In genomic region chr6:79070206-79070825, GRCh38 we compare ENCODE assay signal across 11 cellular contexts. TPM values are rescaled to one million over a fixed set of nuclear protein-coding genes. Genes with fewer than 3 reads are reported as not detected.
A peak's percentile ranks its signal among the peaks of the same experiment; 100 is the strongest.
DNase-seq lines count a peak whose midpoint lies in the region; ATAC-seq and TF ChIP-seq lines count a peak whose summit lies in the region.
"Had no signal": no experiment of that assay in that cellular context is flagged by ENCODE, and none has a peak within 500 bp of the region (broad histone marks: within the 10 kb centered on the region; RNA-seq: fewer than 3 reads in every experiment).

No MANE protein-coding gene starts in this region.

- H3K27ac ChIP-seq in SK-N-SH (ENCODE audit: low read depth in 2 of 2, low read length in 1 of 2) (no peak overlapping the region; a peak in 1 of 4 replicates), A673 (ENCODE audit: low read depth, low read length, poor library complexity, severe bottlenecking) (no peak overlapping the region)
- H3K27ac ChIP-seq: 22Rv1 had no signal

- peak; percentile 22; the same call in 1 of the 3 replicates for ATAC-seq in SK-N-SH treated with all-trans-retinoic acid at 6 μM for 48 hours
- ATAC-seq in HG02610 (IDR thresholded peaks at IDR 0.05; ENCODE audit: unreplicated experiment) = peak; percentile 70
- ATAC-seq in left colon = no peak

- no peaks in the 10 kb centered on the region for H4K20me1 ChIP-seq in SK-N-SH (ENCODE audit: insufficient read depth)
- peaks cover 92% of the 10 kb centered on the region for H4K20me1 ChIP-seq in Loucy (ENCODE audit: insufficient read depth, low read length, poor library complexity, severe bottlenecking)

- POLR2A ChIA-PET in SK-N-SH (lab: Yijun Ruan, JAX) = no interaction called here
- POLR2A ChIA-PET in A673 (lab: Charles Lee; ENCODE audit: low non-redundant PET) = no interaction called here

- H3F3A ChIP-seq in SK-N-SH (replicated peaks; ENCODE audit: insufficient read depth) = no peaks in the 10 kb centered on the region
- H3F3A ChIP-seq in Loucy (ENCODE audit: low read depth) = no peaks in the 10 kb centered on the region

- H3K9me3 ChIP-seq in SK-N-SH = no peaks in the 10 kb centered on the region
- no peaks in the 10 kb centered on the region for H3K9me3 ChIP-seq in Loucy (ENCODE audit: insufficient read depth, low read depth, low read length)
- no peaks in the 10 kb centered on the region for H3K9me3 ChIP-seq in skeletal muscle satellite cell (replicated peaks; ENCODE audit: low read length)
- H3K9me3 ChIP-seq in A673 (ENCODE audit: low read depth, low read length, poor library complexity, severe bottlenecking) = no peaks in the 10 kb centered on the region

- H3K4me1 ChIP-seq in SK-N-SH (ENCODE audit: control insufficient read depth in 1 of 2, insufficient read depth in 2 of 2, low read depth in 1 of 2, low read length in 1 of 2) (peaks cover 10 to 12% of the 10 kb centered on the region in 2 experiments; a peak in 2 of 4 replicates), Loucy (ENCODE audit: insufficient read depth, low read length, poor library complexity, severe bottlenecking) (peaks cover 51% of the 10 kb centered on the region), skeletal muscle satellite cell (ENCODE audit: control insufficient read depth, insufficient read depth, low read length) (peaks cover 18% of the 10 kb centered on the region), A673 (ENCODE audit: insufficient read depth, low read length, poor library complexity, severe bottlenecking) (peaks cover 11% of the 10 kb centered on the region)

- H3K9ac ChIP-seq in SK-N-SH (no peak overlapping the region), Loucy (ENCODE audit: low read depth, low read length, poor library complexity, severe bottlenecking) (no peak overlapping the region), skeletal muscle satellite cell (ENCODE audit: low read depth, low read length) (no peak overlapping the region)

- WGBS in SK-N-SH (ENCODE audit: low lambda C conversion rate) = 94% methylated on average over 5 of the region's 5 CpGs

- no peak for TF ChIP-seq RAD21 in SK-N-SH (IDR thresholded peaks at IDR 0.05; ENCODE audit: low read length)

- H3K4me3 ChIP-seq in SK-N-SH (ENCODE audit: low read depth in 2 of 2, low read length in 1 of 2) = no peak overlapping the region
- H3K4me3 ChIP-seq in Loucy (ENCODE audit: low read length, poor library complexity, severe bottlenecking) = peak overlapping the region; percentile 24
- H3K4me3 ChIP-seq in skeletal muscle satellite cell (ENCODE audit: low read length) = no peak overlapping the region
- no peak overlapping the region for H3K4me3 ChIP-seq in A673 (ENCODE audit: low read depth, low read length, poor library complexity, severe bottlenecking)

- BruUV-seq in A673 (replicated peaks; lab: Mats Ljungman, UMichigan) = no TSS peak

- H2AFZ ChIP-seq in SK-N-SH (ENCODE audit: low read depth) = no peak overlapping the region
- H2AFZ ChIP-seq in Loucy (ENCODE audit: low read length) = no peak overlapping the region

- H3K79me2 ChIP-seq in SK-N-SH (ENCODE audit: insufficient read depth) (peaks cover 80% of the 10 kb centered on the region), Loucy (ENCODE audit: insufficient read depth, low read length) (peaks cover 96% of the 10 kb centered on the region)

- TF ChIP-seq CTCF in SK-N-SH (IDR thresholded peaks at IDR 0.05) (no peak), Loucy (conservative IDR thresholded peaks at IDR 0.05; ENCODE audit: low read length) (no peak), A673 (conservative IDR thresholded peaks at IDR 0.05; ENCODE audit: low read depth, low read length) (no peak)

- H3K27me3 ChIP-seq in SK-N-SH (ENCODE audit: insufficient read depth) (no peaks in the 10 kb centered on the region), Loucy (ENCODE audit: insufficient read depth, low read length, poor library complexity, severe bottlenecking) (no peaks in the 10 kb centered on the region), skeletal muscle satellite cell (ENCODE audit: control insufficient read depth, insufficient read depth, low read length) (no peaks in the 10 kb centered on the region), A673 (replicated peaks; ENCODE audit: insufficient read depth, low read depth, low read length, poor library complexity) (no peaks in the 10 kb centered on the region)

- intact Hi-C loops in A673 (cut with micrococcal nuclease; ENCODE audit: unreplicated experiment) = no loop called here
- intact Hi-C loops in left colon (cut with DNase I, micrococcal nuclease) = no loop called here
- intact Hi-C loops in head of caudate nucleus (cut with DNase I) = no loop called here

- no peak for DNase-seq in SK-N-SH
- DNase-seq in A673 (ENCODE audit: low spot score) = no peak
- no peak for DNase-seq in left colon
- no peak for DNase-seq in head of caudate nucleus
- DNase-seq: H9, NCI-H82 had no signal

- no peak for TF ChIP-seq EP300 in SK-N-SH (IDR thresholded peaks at IDR 0.05; ENCODE audit: borderline replicate concordance in 1 of 2, low read depth in 1 of 2, low read length in 1 of 2)

- no peak overlapping the region for H3K4me2 ChIP-seq in SK-N-SH
- peak overlapping the region; percentile 91 for H3K4me2 ChIP-seq in Loucy (ENCODE audit: low read depth, low read length, poor library complexity, severe bottlenecking)
- peak overlapping the region; percentile 36 for H3K4me2 ChIP-seq in skeletal muscle satellite cell (ENCODE audit: low read length)

- H3K9me2 ChIP-seq in SK-N-SH = no peaks in the 10 kb centered on the region
- no peaks in the 10 kb centered on the region for H3K9me2 ChIP-seq in Loucy (replicated peaks; ENCODE audit: low read depth, low read length)

- peaks cover 0 to 16% of the 10 kb centered on the region in 2 experiments for H3K36me3 ChIP-seq in SK-N-SH (replicated peaks in 1 of 2; ENCODE audit: control insufficient read depth in 1 of 2, insufficient read depth in 2 of 2, low read length in 1 of 2)
- no peaks in the 10 kb centered on the region for H3K36me3 ChIP-seq in Loucy (ENCODE audit: insufficient read depth, low read length)
- peaks cover 3% of the 10 kb centered on the region for H3K36me3 ChIP-seq in skeletal muscle satellite cell (ENCODE audit: insufficient read depth, low read length)
- peaks cover 5% of the 10 kb centered on the region for H3K36me3 ChIP-seq in A673 (ENCODE audit: insufficient read depth, low read length, poor library complexity, severe bottlenecking)

- CTCF ChIA-PET in SK-N-SH (lab: Yijun Ruan, JAX) (interaction anchor here (1.1 kb wide), 1 partner anchor 10 kb away, joined by 4 read pairs; no protein-coding TSS in a partner anchor), A673 (lab: Charles Lee) (no interaction called here)

TF ChIP-seq in SK-N-SH treated with all-trans-retinoic acid at 6 μM for 48 hours, 23 proteins besides CTCF, POLR2A, EP300 and RAD21 (continues in another document):
- no peak for TF ChIP-seq ZNF70 (CRISPR knock-in tag; IDR thresholded peaks at IDR 0.05)
- TF ChIP-seq OSR1 (CRISPR knock-in tag; IDR thresholded peaks at IDR 0.05) = no peak
- TF ChIP-seq CSDC2 (CRISPR knock-in tag; IDR thresholded peaks at IDR 0.05) = no peak
- no peak for TF ChIP-seq PPARA (CRISPR knock-in tag; IDR thresholded peaks at IDR 0.05; ENCODE audit: borderline replicate concordance)
- no peak for TF ChIP-seq GLIS3 (CRISPR knock-in tag; IDR thresholded peaks at IDR 0.05)
- TF ChIP-seq ISL1 (CRISPR knock-in tag; IDR thresholded peaks at IDR 0.05) = no peak
- no peak for TF ChIP-seq PATZ1 (CRISPR knock-in tag; IDR thresholded peaks at IDR 0.05; ENCODE audit: borderline replicate concordance)

TF ChIP-seq in SK-N-SH, 30 proteins besides CTCF, POLR2A, EP300 and RAD21:
- TF ChIP-seq IRF3 (IDR thresholded peaks at IDR 0.05; ENCODE audit: low read depth, low read length) (no peak), GATA2 (CRISPR knock-in tag; IDR thresholded peaks at IDR 0.05) (no peak), ELF1 (IDR thresholded peaks at IDR 0.05) (no peak), JUND (IDR thresholded peaks at IDR 0.05) (no peak), RXRA (IDR thresholded peaks at IDR 0.05; ENCODE audit: borderline replicate concordance, low read depth) (no peak)

RNA-seq across cellular contexts. Expression of gene PHIP, which starts 7.7 kb away (rescaled TPM):
- 1.7 and 1.9 TPM in 2 replicates for polyA plus RNA-seq in SK-N-SH (2012; rRNA removed)
- 2.0 and 2.3 TPM in 2 replicates for polyA plus RNA-seq in SK-N-SH (2012; cell fraction: cytosol; rRNA removed)
- polyA plus RNA-seq in SK-N-SH (2012; cell fraction: nucleus; rRNA removed) = 2.3 and 5.3 TPM in 2 replicates
- total RNA-seq in skeletal muscle satellite cell (2012; rRNA removed) = 16.8 and 19.8 TPM in 2 replicates
- total RNA-seq in A673 (2021) (42.5 and 45.1 TPM in 2 replicates), left colon (10 to 100 TPM; 17.9 to 19.2 TPM)
